ENCODE assay signal across 1 cellular context in the genomic region with DNA sequence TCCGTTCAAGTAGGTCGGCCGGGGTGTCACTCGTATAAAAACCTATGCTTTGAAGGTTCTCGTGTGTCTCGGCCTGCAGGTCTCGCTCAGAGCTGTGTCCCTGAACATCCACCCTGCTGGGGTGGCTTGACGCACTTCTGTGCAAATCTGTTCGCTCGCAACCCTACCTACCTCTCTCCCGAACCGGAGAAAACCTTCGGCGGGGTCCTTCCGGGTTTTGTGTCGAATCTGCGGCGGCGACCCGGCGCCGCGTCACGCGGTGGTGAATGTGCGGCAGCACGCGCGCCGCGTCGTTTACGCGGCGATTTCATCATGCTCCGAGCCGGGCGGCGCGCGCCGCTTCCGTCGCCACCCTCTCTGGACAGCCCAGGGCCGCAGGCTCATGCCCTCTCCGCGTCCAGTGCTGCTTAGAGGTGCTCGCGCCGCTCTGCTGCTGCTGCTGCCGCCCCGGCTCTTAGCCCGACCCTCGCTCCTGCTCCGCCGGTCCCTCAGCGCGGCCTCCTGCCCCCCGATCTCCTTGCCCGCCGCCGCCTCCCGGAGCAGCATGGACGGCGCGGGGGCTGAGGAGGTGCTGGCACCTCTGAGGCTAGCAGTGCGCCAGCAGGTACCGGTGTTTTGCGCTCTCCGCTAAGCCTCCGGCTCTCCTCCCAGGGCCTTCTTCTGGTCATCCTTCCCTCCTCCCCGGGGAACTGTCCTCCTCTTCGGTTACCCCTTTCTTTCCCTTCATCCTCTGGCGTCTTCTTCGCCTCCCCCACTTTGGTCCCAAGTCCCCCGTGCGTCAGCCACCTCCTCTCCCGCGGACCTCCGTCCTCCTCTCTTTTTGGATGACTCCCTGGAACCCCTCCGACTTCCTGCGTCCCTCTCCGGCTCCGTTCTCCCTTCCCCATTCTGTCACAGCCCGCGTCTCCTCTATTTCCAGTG.
TF ChIP-seq lines count a peak whose summit lies in the region.

Gene GARS1 (plus strand): TSS at position 339 of the 921 bp plus-strand sequence. CDS start 44 bp downstream, at position 383.

TF ChIP-seq in GM23338, 12 proteins besides CTCF, POLR2A, EP300 and RAD21 (continued from another document):
- peak; percentile 31 for TF ChIP-seq REST (IDR thresholded peaks at IDR 0.05; ENCODE audit: unreplicated experiment)
- peak; percentile 98 for TF ChIP-seq CREB1 (CRISPR knock-in tag; IDR thresholded peaks at IDR 0.05; ENCODE audit: low read depth)
- TF ChIP-seq, protein P1, sequence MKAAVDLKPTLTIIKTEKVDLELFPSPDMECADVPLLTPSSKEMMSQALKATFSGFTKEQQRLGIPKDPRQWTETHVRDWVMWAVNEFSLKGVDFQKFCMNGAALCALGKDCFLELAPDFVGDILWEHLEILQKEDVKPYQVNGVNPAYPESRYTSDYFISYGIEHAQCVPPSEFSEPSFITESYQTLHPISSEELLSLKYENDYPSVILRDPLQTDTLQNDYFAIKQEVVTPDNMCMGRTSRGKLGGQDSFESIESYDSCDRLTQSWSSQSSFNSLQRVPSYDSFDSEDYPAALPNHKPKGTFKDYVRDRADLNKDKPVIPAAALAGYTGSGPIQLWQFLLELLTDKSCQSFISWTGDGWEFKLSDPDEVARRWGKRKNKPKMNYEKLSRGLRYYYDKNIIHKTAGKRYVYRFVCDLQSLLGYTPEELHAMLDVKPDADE (IDR thresholded peaks at IDR 0.05): peak; percentile 76
TF ChIP-seq in GM23338: peak in this region for 4.
